1 cellular context compared by ENCODE assay signal in the genomic region with DNA sequence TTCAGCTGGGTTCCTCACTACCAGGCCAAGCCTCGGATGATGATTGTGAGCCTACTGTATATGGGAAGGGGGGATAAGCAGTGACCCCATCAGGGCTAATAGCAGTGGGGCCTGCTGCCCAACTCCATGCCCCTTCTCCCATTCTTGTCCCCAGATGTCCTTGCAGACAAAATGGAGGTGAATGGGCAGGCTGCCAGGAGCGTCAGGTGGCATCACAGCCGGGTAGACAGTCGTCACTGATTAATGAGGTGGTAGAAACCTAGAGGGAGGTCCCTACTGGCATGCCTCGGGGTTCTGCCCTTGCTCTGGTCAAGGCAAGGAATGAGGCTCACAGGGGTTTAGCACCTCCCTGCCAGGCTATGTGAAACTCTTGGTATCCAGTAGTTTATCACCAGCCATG.
TF ChIP-seq lines count a peak whose summit lies in the region.

No MANE protein-coding gene starts in this region.

TF ChIP-seq in HEK293, 187 proteins besides CTCF, POLR2A, EP300 and RAD21:
- TF ChIP-seq TSHZ1 (tag by site-specific recombination; IDR thresholded peaks at IDR 0.05; ENCODE audit: borderline replicate concordance): no peak
- peak; percentile 76 for TF ChIP-seq SCRT2 (tag by site-specific recombination; IDR thresholded peaks at IDR 0.05)
